In the genomic region with DNA sequence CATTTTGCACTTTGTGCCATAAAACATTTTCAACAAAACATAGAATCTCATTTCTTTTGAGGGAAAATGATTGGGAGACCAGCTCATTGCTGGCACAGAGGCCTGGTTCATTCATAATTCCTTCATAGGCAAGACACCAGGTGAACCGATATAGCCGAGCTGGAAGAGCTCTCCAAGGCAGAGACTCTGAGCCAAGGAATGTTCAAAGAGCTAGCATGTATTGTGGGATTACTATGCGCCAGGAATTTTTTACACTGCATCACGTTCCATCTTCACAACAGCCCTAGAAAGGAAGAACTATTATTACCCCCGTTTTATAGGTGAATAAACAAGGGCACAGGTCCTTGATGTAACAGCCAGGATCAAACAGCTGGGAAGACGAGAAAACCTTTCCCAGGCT, we compare ENCODE assay signal across 1 cellular context.
TF ChIP-seq lines count a peak whose summit lies in the region.

No MANE protein-coding gene starts in this region.

TF ChIP-seq in K562, 482 proteins besides CTCF, POLR2A, EP300 and RAD21:
- TF ChIP-seq SMARCA5 (IDR thresholded peaks at IDR 0.05) (no peak), TAF15 (IDR thresholded peaks at IDR 0.05; ENCODE audit: low read depth, low read length) (no peak), BRD9 (IDR thresholded peaks at IDR 0.05; ENCODE audit: low read depth, partially characterized antibody) (no peak), PML (IDR thresholded peaks at IDR 0.05; ENCODE audit: low read length) (no peak), ELF4 (CRISPR knock-in tag; IDR thresholded peaks at IDR 0.05) (no peak), ATF1 (CRISPR knock-in tag; IDR thresholded peaks at IDR 0.05) (no peak), ATF1 (tag; IDR thresholded peaks at IDR 0.05) (no peak), DNMT1 (IDR thresholded peaks at IDR 0.05) (no peak), TAF9B (IDR thresholded peaks at IDR 0.05; ENCODE audit: partially characterized antibody) (no peak), NCOR1 (IDR thresholded peaks at IDR 0.05) (no peak), BCL6 (CRISPR knock-in tag; IDR thresholded peaks at IDR 0.05) (no peak), NFE2 (IDR thresholded peaks at IDR 0.05; ENCODE audit: low read depth) (no peak), NEUROD1 (IDR thresholded peaks at IDR 0.05; ENCODE audit: borderline replicate concordance, low read depth, low read length, partially characterized antibody) (no peak)
- TF ChIP-seq, protein P1, sequence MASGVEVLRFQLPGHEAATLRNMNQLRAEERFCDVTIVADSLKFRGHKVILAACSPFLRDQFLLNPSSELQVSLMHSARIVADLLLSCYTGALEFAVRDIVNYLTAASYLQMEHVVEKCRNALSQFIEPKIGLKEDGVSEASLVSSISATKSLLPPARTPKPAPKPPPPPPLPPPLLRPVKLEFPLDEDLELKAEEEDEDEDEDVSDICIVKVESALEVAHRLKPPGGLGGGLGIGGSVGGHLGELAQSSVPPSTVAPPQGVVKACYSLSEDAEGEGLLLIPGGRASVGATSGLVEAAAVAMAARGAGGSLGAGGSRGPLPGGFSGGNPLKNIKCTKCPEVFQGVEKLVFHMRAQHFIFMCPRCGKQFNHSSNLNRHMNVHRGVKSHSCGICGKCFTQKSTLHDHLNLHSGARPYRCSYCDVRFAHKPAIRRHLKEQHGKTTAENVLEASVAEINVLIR (CRISPR knock-in tag; IDR thresholded peaks at IDR 0.05): no peak
- TF ChIP-seq, protein P2, sequence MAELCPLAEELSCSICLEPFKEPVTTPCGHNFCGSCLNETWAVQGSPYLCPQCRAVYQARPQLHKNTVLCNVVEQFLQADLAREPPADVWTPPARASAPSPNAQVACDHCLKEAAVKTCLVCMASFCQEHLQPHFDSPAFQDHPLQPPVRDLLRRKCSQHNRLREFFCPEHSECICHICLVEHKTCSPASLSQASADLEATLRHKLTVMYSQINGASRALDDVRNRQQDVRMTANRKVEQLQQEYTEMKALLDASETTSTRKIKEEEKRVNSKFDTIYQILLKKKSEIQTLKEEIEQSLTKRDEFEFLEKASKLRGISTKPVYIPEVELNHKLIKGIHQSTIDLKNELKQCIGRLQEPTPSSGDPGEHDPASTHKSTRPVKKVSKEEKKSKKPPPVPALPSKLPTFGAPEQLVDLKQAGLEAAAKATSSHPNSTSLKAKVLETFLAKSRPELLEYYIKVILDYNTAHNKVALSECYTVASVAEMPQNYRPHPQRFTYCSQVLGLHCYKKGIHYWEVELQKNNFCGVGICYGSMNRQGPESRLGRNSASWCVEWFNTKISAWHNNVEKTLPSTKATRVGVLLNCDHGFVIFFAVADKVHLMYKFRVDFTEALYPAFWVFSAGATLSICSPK (IDR thresholded peaks at IDR 0.05; ENCODE audit: borderline replicate concordance): no peak
- TF ChIP-seq, protein P3, sequence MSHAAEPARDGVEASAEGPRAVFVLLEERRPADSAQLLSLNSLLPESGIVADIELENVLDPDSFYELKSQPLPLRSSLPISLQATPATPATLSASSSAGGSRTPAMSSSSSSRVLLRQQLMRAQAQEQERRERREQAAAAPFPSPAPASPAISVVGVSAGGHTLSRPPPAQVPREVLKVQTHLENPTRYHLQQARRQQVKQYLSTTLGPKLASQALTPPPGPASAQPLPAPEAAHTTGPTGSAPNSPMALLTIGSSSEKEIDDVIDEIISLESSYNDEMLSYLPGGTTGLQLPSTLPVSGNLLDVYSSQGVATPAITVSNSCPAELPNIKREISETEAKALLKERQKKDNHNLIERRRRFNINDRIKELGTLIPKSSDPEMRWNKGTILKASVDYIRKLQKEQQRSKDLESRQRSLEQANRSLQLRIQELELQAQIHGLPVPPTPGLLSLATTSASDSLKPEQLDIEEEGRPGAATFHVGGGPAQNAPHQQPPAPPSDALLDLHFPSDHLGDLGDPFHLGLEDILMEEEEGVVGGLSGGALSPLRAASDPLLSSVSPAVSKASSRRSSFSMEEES (CRISPR knock-in tag; IDR thresholded peaks at IDR 0.05): no peak
